8 cellular contexts compared by ENCODE assay signal in the genomic region with DNA sequence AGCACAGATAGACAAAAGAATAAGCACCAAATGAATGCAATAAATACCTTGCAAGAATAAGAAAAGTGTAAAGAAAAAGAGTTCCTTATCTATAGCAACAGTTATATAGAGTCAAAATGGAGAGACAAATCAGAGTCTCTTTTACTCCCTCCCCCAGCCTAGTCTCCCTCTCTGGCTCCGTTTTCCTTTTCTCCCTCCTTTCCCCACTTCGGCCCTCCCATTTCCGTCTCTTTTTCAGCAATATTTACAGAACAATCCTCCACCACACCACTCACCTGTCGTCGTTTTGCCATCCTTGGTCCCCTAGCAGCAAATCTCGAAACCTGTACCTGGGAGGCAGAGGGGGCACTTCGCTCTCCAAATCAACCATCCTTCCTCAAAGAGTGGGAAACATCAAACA. TPM values are rescaled to one million over a fixed set of nuclear protein-coding genes. Genes with fewer than 3 reads are reported as not detected.
DNase-seq lines count a peak whose midpoint lies in the region; ATAC-seq and TF ChIP-seq lines count a peak whose summit lies in the region.

No MANE protein-coding gene starts in this region.

- peak overlapping the region; percentile 64 to 65 for H3K27ac ChIP-seq in esophagus (ENCODE audit: low read depth in 2 of 2, low read length in 1 of 2)

- 2 to 3% methylated on average over 7 of the region's 7 CpGs for WGBS in esophagus, 2 donors

- no peaks in the 10 kb centered on the region for H3K9me3 ChIP-seq in esophagus (ENCODE audit: control insufficient read depth in 2 of 2, insufficient read depth in 1 of 2, low read depth in 1 of 2, low read length in 1 of 2)

- ATAC-seq in GM18861 (IDR thresholded peaks at IDR 0.05; ENCODE audit: unreplicated experiment), result no peak

- no peaks in the 10 kb centered on the region for H3K27me3 ChIP-seq in esophagus (ENCODE audit: control insufficient read depth in 1 of 2, insufficient read depth in 2 of 2, low read length in 2 of 2)

- peak overlapping the region; percentile 91 for H3K27ac Mint-ChIP-seq in osteocyte (ENCODE audit: unreplicated experiment)

- H3K4me1 Mint-ChIP-seq in osteocyte (ENCODE audit: unreplicated experiment), result peaks cover 24% of the 10 kb centered on the region

- TF ChIP-seq CTCF in osteocyte (IDR thresholded peaks at IDR 0.05), result no peak

- intact Hi-C loops in posterior vena cava (cut with DNase I), result no loop called here

- DNase-seq in Daoy (ENCODE audit: low read depth), result peak; percentile 8
- DNase-seq in NCI-H2227 treated with DMSO at 0.1 percent for 48 hours (lab: John Stamatoyannopoulos, UW), result peak; percentile 62
- no peak for DNase-seq in osteocyte (ENCODE audit: extremely low spot score, unreplicated experiment)
- no peak for DNase-seq in germinal center (ENCODE audit: low spot score)
- DNase-seq in activated CD4-positive, alpha-beta T cell treated with anti-CD3 and anti-CD28 coated beads, Interleukin-2, amount 50 U/mL, for 1 hour, result no peak
- no peak for DNase-seq in posterior vena cava (ENCODE audit: low spot score)

- H3K36me3 ChIP-seq in esophagus (ENCODE audit: control insufficient read depth in 2 of 2, insufficient read depth in 2 of 2, low read length in 1 of 2), result no peaks in the 10 kb centered on the region

- H3K36me3 Mint-ChIP-seq in osteocyte (ENCODE audit: unreplicated experiment), result peaks cover 6% of the 10 kb centered on the region

- H3K27me3 Mint-ChIP-seq in osteocyte (ENCODE audit: unreplicated experiment), result peaks cover 1% of the 10 kb centered on the region

- H3K4me3 Mint-ChIP-seq in osteocyte (ENCODE audit: unreplicated experiment), result peak overlapping the region; percentile 98

- peak overlapping the region; percentile 32 to 44 for H3K4me3 ChIP-seq in esophagus (ENCODE audit: low read depth in 1 of 2, low read length in 2 of 2)

- peaks cover 0 to 6% of the 10 kb centered on the region in 2 donors for H3K4me1 ChIP-seq in esophagus (ENCODE audit: control insufficient read depth in 2 of 2, insufficient read depth in 2 of 2, low read length in 1 of 2)

- H3K9me3 Mint-ChIP-seq in osteocyte (ENCODE audit: unreplicated experiment), result no peaks in the 10 kb centered on the region

RNA-seq across cellular contexts. Expression of gene KCNT2, which starts 0.3 kb away (rescaled TPM):
- 0.34 and 1.0 TPM in 2 replicates for total RNA-seq in Daoy (2014; rRNA removed; shearing (Covaris generic))
- under 1 TPM; 0.22 to 0.49 TPM for polyA plus RNA-seq in esophagus
- total RNA-seq in osteocyte (26.2 TPM in 2 replicates), posterior vena cava (10 to 100 TPM in 1 of 2 donors, 1 to 10 TPM in 1; 7.5 to 13.3 TPM)

RNA-seq across cellular contexts. Expression of gene CFH, which starts 43.9 kb away (rescaled TPM):
- total RNA-seq in Daoy (2014; rRNA removed; shearing (Covaris generic)), result 3.8 and 4.4 TPM in 2 replicates
- 10 to 100 TPM in 1 of 2 donors, 1 to 10 TPM in 1; 7.0 to 15.7 TPM for polyA plus RNA-seq in esophagus
- total RNA-seq in osteocyte (248 and 252 TPM in 2 replicates), posterior vena cava (100 to 1,000 TPM; 151 to 350 TPM)

Comparison
In these comparisons a context has a peak if more than half of its experiments do, and no peak if none do; other contexts are left out.
1. DNase-seq: peak in Daoy (single experiment) and NCI-H2227 treated with DMSO at 0.1 percent for 48 hours (single experiment); none in osteocyte (single experiment), germinal center (single experiment), activated CD4-positive, alpha-beta T cell treated with anti-CD3 and anti-CD28 coated beads, Interleukin-2, amount 50 U/mL, for 1 hour (single experiment) and posterior vena cava (single experiment).
2. RNA of gene CFH, which starts 43.9 kb away (total RNA-seq): 151 to 350 TPM in posterior vena cava and 248 to 252 TPM in osteocyte; 3.8 to 4.4 TPM in Daoy; every median in the first group is over 10 times any median in the second.